6 cellular contexts compared by ENCODE assay signal in the genomic region with DNA sequence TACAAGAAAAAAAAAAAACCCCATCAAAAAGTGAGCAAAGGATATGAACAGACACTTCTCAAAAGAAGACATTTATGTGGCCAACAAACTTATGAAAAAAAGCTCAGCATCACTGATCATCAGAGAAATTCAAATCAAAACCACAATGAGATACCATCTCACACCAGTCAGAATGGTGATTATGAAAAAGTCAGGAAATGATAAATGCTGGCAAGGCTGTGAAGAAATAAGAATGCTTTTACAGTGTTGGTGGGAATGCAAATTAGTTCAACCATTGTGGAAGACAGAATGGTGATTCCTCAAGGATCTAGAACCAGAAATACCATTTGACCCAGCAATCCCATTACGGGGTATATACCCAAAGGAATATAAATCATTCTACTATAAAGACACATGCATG.
A peak's percentile ranks its signal among the peaks of the same experiment; 100 is the strongest.
DNase-seq lines count a peak whose midpoint lies in the region; ATAC-seq, FAIRE-seq and TF ChIP-seq lines count a peak whose summit lies in the region.
"Not testable (repeated sequence)": the region's sequence is repeated elsewhere in the genome, so short reads cannot be mapped to it uniquely, and the experiment has no call there.

No MANE protein-coding gene starts in this region.

- POLR2A ChIA-PET in endothelial cell of umbilical vein (lab: Charles Lee): not testable (repeated sequence)

- not testable (repeated sequence) for H3K27ac ChIP-seq in mammary epithelial cell (ENCODE audit: insufficient read depth, low read depth, low read length); endothelial cell of umbilical vein (ENCODE audit: insufficient read depth, low read depth, low read length); foreskin keratinocyte

- H4K20me1 ChIP-seq in mammary epithelial cell (ENCODE audit: insufficient read depth, low read length); endothelial cell of umbilical vein (replicated peaks; ENCODE audit: control insufficient read depth, extremely low read depth, insufficient read depth, low read length): not testable (repeated sequence)

- FAIRE-seq in endothelial cell of umbilical vein (lab: Jason Lieb, UNC): peak; percentile 18

- not testable (repeated sequence) for H3K4me3 ChIP-seq in mammary epithelial cell (replicated peaks in 1 of 3; ENCODE audit: insufficient read depth in 1 of 3, low read depth in 2 of 3, low read length in 3 of 3); endothelial cell of umbilical vein (replicated peaks in 1 of 3; ENCODE audit: insufficient read depth in 1 of 3, low read depth in 1 of 3, low read length in 3 of 3)

- not testable (repeated sequence) for H3K9ac ChIP-seq in mammary epithelial cell (ENCODE audit: insufficient read depth, low read length); endothelial cell of umbilical vein (replicated peaks; ENCODE audit: extremely low read depth, insufficient read depth, low read length)

- H3K9me3 ChIP-seq in mammary epithelial cell (replicated peaks; ENCODE audit: insufficient read depth, low read length); endothelial cell of umbilical vein (replicated peaks; ENCODE audit: control insufficient read depth, insufficient read depth, low read length): not testable (repeated sequence)

- in situ Hi-C loops in mammary epithelial cell (cut with MboI; ENCODE audit: low sequenced_read_pairs in 2 of 2): not testable (repeated sequence)

- not testable (repeated sequence) for H3K79me2 ChIP-seq in mammary epithelial cell (ENCODE audit: insufficient read depth, low read length); endothelial cell of umbilical vein (ENCODE audit: control insufficient read depth, insufficient read depth, low read length)

- not testable (repeated sequence) for TF ChIP-seq POLR2A in endothelial cell of umbilical vein (IDR thresholded peaks at IDR 0.05; ENCODE audit: low read depth, low read length)

- H3K27me3 ChIP-seq in mammary epithelial cell (ENCODE audit: insufficient read depth, low read length); endothelial cell of umbilical vein (ENCODE audit: control insufficient read depth in 2 of 2, insufficient read depth in 2 of 2, low read length in 2 of 2); foreskin keratinocyte: not testable (repeated sequence)

- not testable (repeated sequence) for TF ChIP-seq CTCF in mammary epithelial cell (conservative IDR thresholded peaks at IDR 0.05 in 1 of 2, IDR thresholded peaks at IDR 0.05 in 1 of 2; ENCODE audit: extremely low read depth in 1 of 2, insufficient read depth in 1 of 2, low read depth in 1 of 2, low read length in 2 of 2); endothelial cell of umbilical vein (IDR thresholded peaks at IDR 0.05; ENCODE audit: extremely low read depth in 1 of 2, insufficient read depth in 1 of 2, low read depth in 1 of 2, low read length in 2 of 2); foreskin keratinocyte (conservative IDR thresholded peaks at IDR 0.05)

- not testable (repeated sequence) for H3K4me1 ChIP-seq in mammary epithelial cell (ENCODE audit: insufficient read depth, low read length); endothelial cell of umbilical vein (ENCODE audit: control insufficient read depth, extremely low read depth, insufficient read depth, low read length); foreskin keratinocyte

- not testable (repeated sequence) for H2AFZ ChIP-seq in mammary epithelial cell (ENCODE audit: low read depth, low read length); endothelial cell of umbilical vein (ENCODE audit: low read depth, low read length)

- WGBS in mammary epithelial cell (ENCODE audit: low coverage, missing lambda C conversion rate): 88% methylated on average over 1 of the region's 1 CpG

- H3K4me2 ChIP-seq in mammary epithelial cell (ENCODE audit: insufficient read depth, low read depth, low read length); endothelial cell of umbilical vein (ENCODE audit: insufficient read depth, low read length): not testable (repeated sequence)

- DNase-seq in EH (ENCODE audit: low read depth) (peak; percentile 10), M059J (ENCODE audit: low read depth) (peak; percentile 70), amniotic epithelial cell (ENCODE audit: low read depth) (peak; percentile 16), mammary epithelial cell (peak; percentile 65), foreskin keratinocyte (peak; percentile 31 to 47)
- not testable (repeated sequence) for DNase-seq in endothelial cell of umbilical vein (ENCODE audit: low read depth, low spot score)

- not testable (repeated sequence) for ATAC-seq in foreskin keratinocyte

- dilution Hi-C loops in mammary epithelial cell (cut with HindIII; ENCODE audit: low sequenced_read_pairs); endothelial cell of umbilical vein (cut with MboI; ENCODE audit: extremely low pct_ligation_motif_present, low sequenced_read_pairs): not testable (repeated sequence)

- H3K36me3 ChIP-seq in mammary epithelial cell (ENCODE audit: insufficient read depth, low read length); endothelial cell of umbilical vein (ENCODE audit: control insufficient read depth in 2 of 2, extremely low read depth in 1 of 2, insufficient read depth in 2 of 2, low read length in 2 of 2): not testable (repeated sequence)

- not testable (repeated sequence) for H3K9me1 ChIP-seq in endothelial cell of umbilical vein (replicated peaks; ENCODE audit: control insufficient read depth, extremely low read depth, insufficient read depth, low read length)

- BruUV-seq in mammary epithelial cell (replicated peaks; lab: Mats Ljungman, UMichigan); endothelial cell of umbilical vein (replicated peaks; lab: Mats Ljungman, UMichigan): not testable (repeated sequence)

- intact Hi-C loops in mammary epithelial cell (cut with micrococcal nuclease); endothelial cell of umbilical vein (cut with micrococcal nuclease): not testable (repeated sequence)

- CTCF ChIA-PET in mammary epithelial cell (lab: Charles Lee; ENCODE audit: low non-redundant PET): not testable (repeated sequence)
- CTCF ChIA-PET in endothelial cell of umbilical vein (lab: Charles Lee): interaction anchor here (0.6 kb wide), 1 partner anchor 175 kb away, joined by 3 read pairs; no protein-coding TSS in a partner anchor

TF ChIP-seq in endothelial cell of umbilical vein, 7 proteins besides CTCF, POLR2A, EP300 and RAD21:
- TF ChIP-seq GATA2 (IDR thresholded peaks at IDR 0.05; ENCODE audit: insufficient read depth, insufficient read length, low read depth, low read length): peak; percentile 37
